Comparison of ENCODE assay signal across 8 cellular contexts in the genomic region with DNA sequence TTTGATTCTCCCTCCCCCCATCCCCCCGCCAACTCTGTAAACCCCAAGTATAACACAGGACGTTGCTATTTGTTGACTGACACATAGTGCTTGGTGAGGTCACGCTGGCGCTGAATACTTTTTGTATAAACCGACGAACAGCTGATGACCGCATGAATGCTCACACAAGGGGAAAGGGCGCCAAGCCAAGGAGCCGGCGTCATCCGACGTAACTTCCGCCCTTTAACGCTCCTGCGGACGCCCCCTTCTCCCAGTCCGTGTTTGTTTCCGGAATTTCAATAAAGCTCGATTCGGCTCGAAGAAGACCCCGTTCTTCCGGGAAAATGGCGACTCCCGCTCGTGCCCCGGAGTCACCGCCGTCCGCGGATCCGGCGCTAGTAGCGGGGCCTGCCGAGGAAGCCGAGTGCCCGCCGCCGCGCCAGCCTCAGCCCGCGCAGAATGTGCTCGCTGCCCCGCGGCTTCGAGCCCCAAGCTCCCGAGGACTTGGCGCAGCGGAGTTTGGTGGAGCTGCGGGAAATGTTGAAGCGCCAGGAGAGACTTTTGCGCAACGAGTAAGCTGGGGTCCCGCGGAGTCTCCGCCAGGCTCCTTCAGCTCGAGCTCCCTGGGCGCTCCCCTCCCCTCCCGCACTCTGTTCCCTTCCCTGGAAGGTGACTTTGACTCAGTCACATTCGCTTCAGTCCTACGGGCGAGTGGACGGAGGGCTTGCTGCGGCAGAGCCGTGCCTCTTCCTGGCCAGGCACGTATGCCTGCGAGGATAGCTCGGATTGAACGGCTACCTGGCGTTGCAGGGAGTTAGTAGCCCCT. TPM values are rescaled to one million over a fixed set of nuclear protein-coding genes. Genes with fewer than 3 reads are reported as not detected.
DNase-seq lines count a peak whose midpoint lies in the region; ATAC-seq, FAIRE-seq and TF ChIP-seq lines count a peak whose summit lies in the region.

A gene (plus strand): TSS at position 310 of the 805 bp plus-strand sequence. CDS start 129 bp downstream, at position 439.

- peaks cover 25% of the 10 kb centered on the region for H3K36me3 ChIP-seq in right atrium auricular region
- peaks cover 5 to 28% of the 10 kb centered on the region in 2 donors for H3K36me3 ChIP-seq in psoas muscle (ENCODE audit: insufficient read depth in 1 of 2, low read depth in 1 of 2)

- H3K27me3 ChIP-seq in right atrium auricular region: no peaks in the 10 kb centered on the region
- no peaks in the 10 kb centered on the region for H3K27me3 ChIP-seq in psoas muscle (ENCODE audit: insufficient read depth in 3 of 3, low read length in 2 of 3)

- H3K4me1 ChIP-seq in right atrium auricular region (peaks cover 0 to 28% of the 10 kb centered on the region in 2 donors), psoas muscle (peaks cover 31% of the 10 kb centered on the region)

- TF ChIP-seq CTCF in right atrium auricular region (IDR thresholded peaks at IDR 0.05): peak in 1 of 2 donors; percentile 14
- TF ChIP-seq CTCF in psoas muscle (IDR thresholded peaks at IDR 0.05): no peak

- H3K9me3 ChIP-seq in right atrium auricular region (no peaks in the 10 kb centered on the region), psoas muscle (no peaks in the 10 kb centered on the region)

- intact Hi-C loops in psoas muscle (cut with DNase I): loop anchor here (2.0 to 5.0 kb wide), 2 partner anchors 69 to 146 kb away; no protein-coding TSS in a partner anchor

- H3K27ac ChIP-seq in angular gyrus (ENCODE audit: low read depth, low read length) (peak within 1 kb of the TSS; percentile 84), right atrium auricular region (peak within 1 kb of the TSS; percentile 93 to 97), psoas muscle (peak within 1 kb of the TSS; percentile 96)

- peak within 1 kb of the TSS; percentile 70 to 84 for H3K4me3 ChIP-seq in right atrium auricular region
- peak within 1 kb of the TSS; percentile 93 for H3K4me3 ChIP-seq in psoas muscle

- 0 to 6% (median 2%) methylated on average over 70 of the region's 70 CpGs for WGBS in psoas muscle, 3 donors

- DNase-seq in NCI-H187 (lab: John Stamatoyannopoulos, UW): peak; percentile 53 to 74
- peak; percentile 60 to 98 (median 86) for DNase-seq in T-helper 2 cell
- DNase-seq in right atrium auricular region (ENCODE audit: low spot score): peak; percentile 99
- peak; percentile 95 to 98 for DNase-seq in psoas muscle
- peak; percentile 94 for DNase-seq in urothelium cell line (ENCODE audit: low spot score)

- ATAC-seq in GM18498 (IDR thresholded peaks at IDR 0.05; ENCODE audit: unreplicated experiment) (peak; percentile 93), HG02938 (IDR thresholded peaks at IDR 0.05; ENCODE audit: unreplicated experiment) (peak; percentile 96), psoas muscle (peak; percentile 95 to 96 (median 96))

- FAIRE-seq in urothelium cell line (lab: Jason Lieb, UNC): peak; percentile 97

RNA-seq across cellular contexts. Expression of the gene that starts here (rescaled TPM):
- total RNA-seq in right atrium auricular region: 10 to 100 TPM; 68.0 to 97.5 TPM
- 100 to 1,000 TPM in 2 of 4 donors, 10 to 100 TPM in 2; 81.2 to 114 (median 94.2) TPM for total RNA-seq in psoas muscle
- 100 to 1,000 TPM in 2 of 3 donors, 10 to 100 TPM in 1; 78.0 to 403 (median 131) TPM for polyA plus RNA-seq in psoas muscle

Comparison
In these comparisons a context has a peak if more than half of its experiments do, and no peak if none do; other contexts are left out.
1. Peak in every context shown above with its lines: DNase-seq, ATAC-seq, H3K4me3 ChIP-seq and H3K27ac ChIP-seq.